ENCODE assay signal across 17 cellular contexts in the genomic region with DNA sequence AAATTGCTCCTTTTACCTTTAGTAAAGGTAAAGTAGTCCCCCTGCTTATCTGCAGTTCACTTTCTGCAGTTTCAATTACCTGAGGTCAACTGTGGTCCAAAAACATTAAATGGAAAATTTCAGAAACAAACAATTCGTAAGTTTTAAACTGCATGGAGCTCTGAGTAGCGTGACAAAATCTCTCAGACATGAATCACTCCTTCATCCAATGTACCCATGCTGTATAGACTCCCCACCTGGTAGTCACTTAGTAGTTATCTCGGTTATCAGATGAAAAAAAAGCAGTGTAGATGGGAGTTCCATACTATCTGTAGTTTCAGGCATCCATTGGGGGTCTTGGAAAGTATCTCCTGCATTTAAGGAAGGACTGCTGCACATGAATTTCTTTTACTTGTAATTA. TPM values are rescaled to one million over a fixed set of nuclear protein-coding genes. Genes with fewer than 3 reads are reported as not detected.
"Had no signal": no experiment of that assay in that cellular context is flagged by ENCODE, and none has a peak within 500 bp of the region (broad histone marks: within the 10 kb centered on the region; RNA-seq: fewer than 3 reads in every experiment).

No MANE protein-coding gene starts in this region.

- ATAC-seq: activated CD4-positive, CD25-positive, alpha-beta regulatory T cell treated with anti-CD3 and anti-CD28 coated beads, Interleukin-2, amount 50 U/mL, for 24 hours; activated T-helper 17 cell treated with anti-CD3 and anti-CD28 coated beads, Interleukin-2, amount 50 U/mL, for 72 hours; effector memory CD8-positive, alpha-beta T cell; left lobe of liver; mucosa of descending colon; naive thymus-derived CD4-positive, alpha-beta T cell; stimulated activated effector memory CD8-positive, alpha-beta T cell treated with anti-CD3 and anti-CD28 coated beads, Interleukin-12 subunit alpha, Interleukin-12 subunit beta, amount 100 ng/mL, for 72 hours; T-cell; upper lobe of right lung had no signal

- H3K36me3 ChIP-seq: neutrophil, SJSA1, upper lobe of right lung had no signal

- H3K27me3 ChIP-seq: upper lobe of right lung had no signal

- H3K27ac ChIP-seq: neutrophil, SJSA1 had no signal

- H3K9me3 ChIP-seq: mucosa of descending colon, neutrophil, SJSA1, upper lobe of right lung had no signal

- DNase-seq: activated naive CD4-positive, alpha-beta T cell treated with anti-CD3 and anti-CD28 coated beads for 36 hours; activated T-cell treated with anti-CD3 and anti-CD28 coated beads for 4 hours; central memory CD4-positive, alpha-beta T cell; effector memory CD8-positive, alpha-beta T cell; foreskin melanocyte; head of caudate nucleus; mucosa of descending colon; naive thymus-derived CD4-positive, alpha-beta T cell; T-cell; T1000; upper lobe of right lung had no signal

- H3K4me1 ChIP-seq: SJSA1, upper lobe of right lung had no signal

- H3K4me3 ChIP-seq: mucosa of descending colon, SJSA1 had no signal

RNA-seq across cellular contexts. Expression of a gene that starts 7.7 kb away (rescaled TPM):
- total RNA-seq: activated naive CD4-positive, alpha-beta T cell treated with anti-CD3 and anti-CD28 coated beads for 36 hours; naive thymus-derived CD4-positive, alpha-beta T cell; T-cell had no signal
- polyA plus RNA-seq: naive thymus-derived CD4-positive, alpha-beta T cell had no signal
